ENCODE assay signal across 18 cellular contexts in genomic region chr4:119068529-119068962, GRCh38.
DNase-seq lines count a peak whose midpoint lies in the region; ATAC-seq and TF ChIP-seq lines count a peak whose summit lies in the region.
"Had no signal": no experiment of that assay in that cellular context is flagged by ENCODE, and none has a peak within 500 bp of the region (broad histone marks: within the 10 kb centered on the region; RNA-seq: fewer than 3 reads in every experiment).

No MANE protein-coding gene starts in this region.

- H3K9ac ChIP-seq in smooth muscle cell (ENCODE audit: low read depth), result peak overlapping the region; percentile 31

- peaks cover 15% of the 10 kb centered on the region for H3K4me1 Mint-ChIP-seq in GM23338
- no peaks in the 10 kb centered on the region for H3K4me1 Mint-ChIP-seq in activated CD4-positive, alpha-beta T cell treated with anti-CD3 and anti-CD28 coated beads for 36 hours
- H3K4me1 Mint-ChIP-seq: CD4-positive, alpha-beta memory T cell; stimulated activated naive CD8-positive, alpha-beta T cell treated with anti-CD3 and anti-CD28 coated beads, Interleukin-15, amount 100 ng/mL, for 72 hours had no signal

- H3K4me2 ChIP-seq in GM23338, result peak overlapping the region; percentile 85
- peak overlapping the region; percentile 71 for H3K4me2 ChIP-seq in hepatocyte
- peak overlapping the region; percentile 74 for H3K4me2 ChIP-seq in smooth muscle cell

- TF ChIP-seq CTCF in GM23338 (conservative IDR thresholded peaks at IDR 0.05; ENCODE audit: low read depth in 2 of 2) (no peak), RWPE2 (IDR thresholded peaks at IDR 0.05; ENCODE audit: poor library complexity, severe bottlenecking) (no peak), hepatocyte (IDR thresholded peaks at IDR 0.05; ENCODE audit: poor library complexity) (no peak), smooth muscle cell (IDR thresholded peaks at IDR 0.05; ENCODE audit: borderline replicate concordance, insufficient read depth, poor library complexity, severe bottlenecking) (no peak)

- ATAC-seq in GM23338 (peak; percentile 94), RWPE2 (ENCODE audit: low read depth) (peak; percentile 76), aorta (ENCODE audit: low FRiP score) (no peak)
- ATAC-seq in activated CD4-positive, alpha-beta T cell treated with anti-CD3 and anti-CD28 coated beads for 36 hours, result no peak
- ATAC-seq: left ventricle myocardium superior; stimulated activated naive CD8-positive, alpha-beta T cell treated with anti-CD3 and anti-CD28 coated beads, Interleukin-15, amount 100 ng/mL, for 72 hours had no signal

- no peaks in the 10 kb centered on the region for H3F3A ChIP-seq in GM23338 (replicated peaks; ENCODE audit: low read depth)
- no peaks in the 10 kb centered on the region for H3F3A ChIP-seq in smooth muscle cell (ENCODE audit: low read depth)

- CTCF ChIA-PET in activated CD4-positive, alpha-beta T cell treated with anti-CD3 and anti-CD28 coated beads for 36 hours (lab: Charles Lee), result no interaction called here

- H3K9me3 ChIP-seq in RWPE2 (ENCODE audit: severe bottlenecking), result no peaks in the 10 kb centered on the region
- no peaks in the 10 kb centered on the region for H3K9me3 ChIP-seq in hepatocyte (ENCODE audit: low read depth)
- no peaks in the 10 kb centered on the region for H3K9me3 ChIP-seq in smooth muscle cell (replicated peaks; ENCODE audit: low read depth)
- H3K9me3 ChIP-seq in aorta (ENCODE audit: control insufficient read depth, low read length), result no peaks in the 10 kb centered on the region

- H3K27ac Mint-ChIP-seq in GM23338, result no peak overlapping the region
- H3K27ac Mint-ChIP-seq in activated CD4-positive, alpha-beta T cell treated with anti-CD3 and anti-CD28 coated beads for 36 hours, result no peak overlapping the region
- H3K27ac Mint-ChIP-seq: CD4-positive, alpha-beta memory T cell; stimulated activated naive CD8-positive, alpha-beta T cell treated with anti-CD3 and anti-CD28 coated beads, Interleukin-15, amount 100 ng/mL, for 72 hours had no signal

- 0 out of 2 replicates have a peak, but pooled peaks cover 7% of the 10 kb centered on the region for H3K36me3 ChIP-seq in GM23338 (ENCODE audit: insufficient read depth)
- no peaks in the 10 kb centered on the region for H3K36me3 ChIP-seq in RWPE2 (ENCODE audit: low read depth)
- H3K36me3 ChIP-seq in hepatocyte (replicated peaks; ENCODE audit: insufficient read depth, low read depth), result no peaks in the 10 kb centered on the region
- no peaks in the 10 kb centered on the region for H3K36me3 ChIP-seq in smooth muscle cell (ENCODE audit: low read depth)
- H3K36me3 ChIP-seq in aorta (ENCODE audit: control insufficient read depth in 1 of 2, insufficient read depth in 2 of 2, low read length in 1 of 2), result no peaks in the 10 kb centered on the region

- H3K36me3 Mint-ChIP-seq in GM23338 (ENCODE audit: low read depth), result peaks cover 16% of the 10 kb centered on the region
- no peaks in the 10 kb centered on the region for H3K36me3 Mint-ChIP-seq in activated CD4-positive, alpha-beta T cell treated with anti-CD3 and anti-CD28 coated beads for 36 hours (ENCODE audit: low read depth)
- H3K36me3 Mint-ChIP-seq: CD4-positive, alpha-beta memory T cell had no signal

- peak overlapping the region; percentile 80 for H3K4me3 ChIP-seq in GM23338
- H3K4me3 ChIP-seq in RWPE2 (ENCODE audit: severe bottlenecking), result no peak overlapping the region
- no peak overlapping the region for H3K4me3 ChIP-seq in hepatocyte
- peak overlapping the region; percentile 34 for H3K4me3 ChIP-seq in smooth muscle cell
- H3K4me3 ChIP-seq in aorta (ENCODE audit: low read length in 2 of 2), result no peak overlapping the region
- H3K4me3 ChIP-seq: dorsolateral prefrontal cortex had no signal

- H3K4me1 ChIP-seq in GM23338 (ENCODE audit: insufficient read depth), result peaks cover 24% of the 10 kb centered on the region
- H3K4me1 ChIP-seq in RWPE2 (ENCODE audit: insufficient read depth, poor library complexity, severe bottlenecking), result peaks cover 31% of the 10 kb centered on the region
- H3K4me1 ChIP-seq in hepatocyte (ENCODE audit: insufficient read depth), result peaks cover 16% of the 10 kb centered on the region
- H3K4me1 ChIP-seq in smooth muscle cell (ENCODE audit: low read depth), result no peaks in the 10 kb centered on the region
- no peaks in the 10 kb centered on the region for H3K4me1 ChIP-seq in aorta (ENCODE audit: control insufficient read depth in 1 of 2, insufficient read depth in 2 of 2, low read length in 2 of 2)

- DNase-seq in GM23338 (ENCODE audit: low spot score) (peak; percentile 43), RWPE2 (ENCODE audit: low spot score) (no peak), hepatocyte (ENCODE audit: low spot score) (peak; percentile 36), smooth muscle cell (lab: John Stamatoyannopoulos, UW; ENCODE audit: unreplicated experiment) (no peak), aorta (no peak), NCI-H446 treated with DMSO at 0.1 percent for 48 hours (lab: John Stamatoyannopoulos, UW) (no peak)
- no peak for DNase-seq in activated CD4-positive, CD25-positive, alpha-beta regulatory T cell (lab: John Stamatoyannopoulos, UW)
- no peak for DNase-seq in activated CD4-positive, alpha-beta T cell treated with anti-CD3 and anti-CD28 coated beads for 36 hours
- DNase-seq: CD4-positive, alpha-beta memory T cell; dorsolateral prefrontal cortex; glutamatergic neuron; left ventricle myocardium superior; NCI-H1105 treated with DMSO at 0.1 percent for 48 hours; NCI-H446; posterior cingulate gyrus; RPMI8226; stimulated activated CD4-positive, alpha-beta T cell treated with anti-CD3 and anti-CD28 coated beads, Interleukin-4, amount 100 ng/mL, for 24 hours; stimulated activated naive CD8-positive, alpha-beta T cell treated with anti-CD3 and anti-CD28 coated beads, Interleukin-15, amount 100 ng/mL, for 72 hours had no signal

- H2AFZ ChIP-seq in GM23338 (peak overlapping the region; percentile 67; the same call in 1 of the 2 replicates), hepatocyte (no peak overlapping the region), smooth muscle cell (ENCODE audit: low read depth) (peak overlapping the region; percentile 71)

- H3K79me2 ChIP-seq in GM23338 (replicated peaks; ENCODE audit: insufficient read depth) (no peaks in the 10 kb centered on the region), hepatocyte (no peaks in the 10 kb centered on the region), smooth muscle cell (ENCODE audit: low read depth) (no peaks in the 10 kb centered on the region)

- H3K9me2 ChIP-seq in GM23338 (ENCODE audit: insufficient read depth) (no peaks in the 10 kb centered on the region), hepatocyte (replicated peaks; ENCODE audit: insufficient read depth) (no peaks in the 10 kb centered on the region)

- H3K27me3 ChIP-seq in GM23338 (ENCODE audit: insufficient read depth) (peaks cover 7% of the 10 kb centered on the region; the same call in 1 of the 2 replicates), RWPE2 (ENCODE audit: insufficient read depth, poor library complexity, severe bottlenecking) (no peaks in the 10 kb centered on the region), hepatocyte (no peaks in the 10 kb centered on the region), smooth muscle cell (ENCODE audit: low read depth) (no peaks in the 10 kb centered on the region), aorta (ENCODE audit: control insufficient read depth in 1 of 2, insufficient read depth in 2 of 2, low read length in 1 of 2) (no peaks in the 10 kb centered on the region)
- H3K27me3 ChIP-seq: dorsolateral prefrontal cortex had no signal

- H3K27ac ChIP-seq in GM23338 (ENCODE audit: low read depth) (no peak overlapping the region), RWPE2 (ENCODE audit: poor library complexity, severe bottlenecking) (peak overlapping the region; percentile 56), hepatocyte (peak overlapping the region; percentile 65), smooth muscle cell (ENCODE audit: low read depth) (peak overlapping the region; percentile 75), aorta (ENCODE audit: low read depth in 1 of 2, low read length in 2 of 2) (no peak overlapping the region)
- H3K27ac ChIP-seq: dorsolateral prefrontal cortex had no signal

- peaks cover 26% of the 10 kb centered on the region for H3K9me3 Mint-ChIP-seq in GM23338
- peaks cover 3% of the 10 kb centered on the region for H3K9me3 Mint-ChIP-seq in activated CD4-positive, alpha-beta T cell treated with anti-CD3 and anti-CD28 coated beads for 36 hours (ENCODE audit: low read depth)

- 35% methylated on average over 3 of the region's 3 CpGs for WGBS in hepatocyte (ENCODE audit: low lambda C conversion rate, missing lambda C conversion rate)
- WGBS in smooth muscle cell (ENCODE audit: low lambda C conversion rate), result 15% methylated on average over 3 of the region's 3 CpGs
- 28 to 29% methylated on average over 3 of the region's 3 CpGs for WGBS in aorta, 2 donors

- peak overlapping the region; percentile 86 for H3K4me3 Mint-ChIP-seq in GM23338
- no peak overlapping the region for H3K4me3 Mint-ChIP-seq in activated CD4-positive, alpha-beta T cell treated with anti-CD3 and anti-CD28 coated beads for 36 hours
- H3K4me3 Mint-ChIP-seq: CD4-positive, alpha-beta memory T cell; stimulated activated naive CD8-positive, alpha-beta T cell treated with anti-CD3 and anti-CD28 coated beads, Interleukin-15, amount 100 ng/mL, for 72 hours had no signal

- POLR2A ChIA-PET in activated CD4-positive, alpha-beta T cell treated with anti-CD3 and anti-CD28 coated beads for 36 hours (lab: Charles Lee), result no interaction called here

- H4K20me1 ChIP-seq in GM23338 (replicated peaks; ENCODE audit: insufficient read depth) (no peaks in the 10 kb centered on the region), hepatocyte (ENCODE audit: insufficient read depth, poor library complexity, severe bottlenecking) (no peaks in the 10 kb centered on the region), smooth muscle cell (ENCODE audit: low read depth) (no peaks in the 10 kb centered on the region)

- intact Hi-C loops in aorta (cut with DNase I), result no loop called here
- intact Hi-C loops in activated CD4-positive, alpha-beta T cell treated with anti-CD3 and anti-CD28 coated beads for 36 hours (cut with DNase I, micrococcal nuclease), result no loop called here

- peaks cover 16% of the 10 kb centered on the region for H3K27me3 Mint-ChIP-seq in GM23338 (ENCODE audit: insufficient read depth, low read depth, poor library complexity)
- H3K27me3 Mint-ChIP-seq in activated CD4-positive, alpha-beta T cell treated with anti-CD3 and anti-CD28 coated beads for 36 hours, result peaks cover 15% of the 10 kb centered on the region

TF ChIP-seq in GM23338, 12 proteins besides CTCF, POLR2A, EP300 and RAD21 (continues in another document):
- TF ChIP-seq EZH2 (IDR thresholded peaks at IDR 0.05; ENCODE audit: low read depth, unreplicated experiment), result no peak
- no peak for TF ChIP-seq EZH2phosphoT487 (IDR thresholded peaks at IDR 0.05; ENCODE audit: unreplicated experiment)
- no peak for TF ChIP-seq CREB1 (CRISPR knock-in tag; IDR thresholded peaks at IDR 0.05; ENCODE audit: low read depth)
- no peak for TF ChIP-seq POLR2AphosphoS5 (IDR thresholded peaks at IDR 0.05; ENCODE audit: low read depth)
- TF ChIP-seq NANOG (IDR thresholded peaks at IDR 0.05; ENCODE audit: borderline replicate concordance), result no peak
- no peak for TF ChIP-seq ZNF114 (CRISPR knock-in tag; IDR thresholded peaks at IDR 0.05)
- no peak for TF ChIP-seq ZNF331 (CRISPR knock-in tag; IDR thresholded peaks at IDR 0.05; ENCODE audit: low read depth)
- TF ChIP-seq STAT1 (IDR thresholded peaks at IDR 0.05; ENCODE audit: unreplicated experiment), result no peak
- no peak for TF ChIP-seq JUNB (IDR thresholded peaks at IDR 0.05; ENCODE audit: unreplicated experiment)

Comparison
In these comparisons a context has a peak if more than half of its experiments do, and no peak if none do; other contexts are left out.
1. ATAC-seq: peak in GM23338 (single experiment) and RWPE2 (single experiment); none in aorta (single experiment) and activated CD4-positive, alpha-beta T cell treated with anti-CD3 and anti-CD28 coated beads for 36 hours (single experiment).
2. DNase-seq: peak in GM23338 (single experiment) and hepatocyte (single experiment); none in RWPE2 (single experiment), smooth muscle cell (single experiment), activated CD4-positive, CD25-positive, alpha-beta regulatory T cell (0 of 4), aorta (0 of 2), activated CD4-positive, alpha-beta T cell treated with anti-CD3 and anti-CD28 coated beads for 36 hours (single experiment) and NCI-H446 treated with DMSO at 0.1 percent for 48 hours (single experiment).
3. H3K27ac ChIP-seq: peak in RWPE2 (single experiment), hepatocyte (single experiment) and smooth muscle cell (single experiment); none in GM23338 (single experiment) and aorta (0 of 2).
4. H3K4me3 ChIP-seq: peak in GM23338 (single experiment) and smooth muscle cell (single experiment); none in RWPE2 (single experiment), hepatocyte (single experiment) and aorta (0 of 2).
5. Peak in every context shown above with its lines, with median percentiles within 50 percentile points of each other: H3K4me2 ChIP-seq.